8 cellular contexts compared by ENCODE assay signal in the genomic region with DNA sequence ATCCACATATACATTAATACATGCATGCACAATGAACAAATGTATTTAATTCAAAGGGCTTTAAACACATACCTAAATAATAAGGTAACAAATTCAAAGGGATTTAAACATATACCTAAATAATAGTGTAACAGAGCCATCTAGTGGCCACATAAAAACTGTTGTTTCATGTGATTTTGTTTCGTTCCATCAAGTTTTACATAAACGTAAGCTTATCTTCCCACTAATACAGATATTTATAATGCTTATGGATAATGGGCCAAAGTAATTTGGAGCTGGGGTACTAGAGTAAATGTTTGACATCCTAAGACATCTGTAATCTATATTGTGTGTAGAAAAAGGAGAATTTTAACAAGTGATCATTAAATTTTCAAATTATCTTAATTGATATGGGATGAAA.
A peak's percentile ranks its signal among the peaks of the same experiment; 100 is the strongest.
DNase-seq lines count a peak whose midpoint lies in the region; ATAC-seq and TF ChIP-seq lines count a peak whose summit lies in the region.

No MANE protein-coding gene starts in this region.

- H4K20me1 ChIP-seq in mammary epithelial cell (ENCODE audit: insufficient read depth, low read length): no peaks in the 10 kb centered on the region

- intact Hi-C loops in mammary epithelial cell (cut with micrococcal nuclease) (loop anchor here (2.0 to 5.0 kb wide), 4 partner anchors 48 to 1136 kb away; partner anchors contain the start of gene NDST3), posterior cingulate gyrus (cut with DNase I) (no loop called here)

- no peaks in the 10 kb centered on the region for H3K4me1 ChIP-seq in mammary epithelial cell (ENCODE audit: insufficient read depth, low read length)

- no peaks in the 10 kb centered on the region for H3K9me3 ChIP-seq in mammary epithelial cell (replicated peaks; ENCODE audit: insufficient read depth, low read length)

- in situ Hi-C loops in mammary epithelial cell (cut with MboI; ENCODE audit: low sequenced_read_pairs in 2 of 2): no loop called here

- no peaks in the 10 kb centered on the region for H3K36me3 Mint-ChIP-seq in activated naive CD8-positive, alpha-beta T cell treated with anti-CD3 and anti-CD28 coated beads, Interleukin-2, amount 10 ng/mL, durations not matched to agents 7 days and 5 days
- no peaks in the 10 kb centered on the region for H3K36me3 Mint-ChIP-seq in activated naive CD8-positive, alpha-beta T cell treated with anti-CD3 and anti-CD28 coated beads, Interleukin-2, amount 50 U/mL, for 24 hours (ENCODE audit: low read depth)

- peak; percentile 53 to 55 for TF ChIP-seq CTCF in mammary epithelial cell (conservative IDR thresholded peaks at IDR 0.05 in 1 of 2, IDR thresholded peaks at IDR 0.05 in 1 of 2; ENCODE audit: extremely low read depth in 1 of 2, insufficient read depth in 1 of 2, low read depth in 1 of 2, low read length in 2 of 2)

- H3K4me1 Mint-ChIP-seq in activated naive CD8-positive, alpha-beta T cell treated with anti-CD3 and anti-CD28 coated beads, Interleukin-2, amount 10 ng/mL, durations not matched to agents 7 days and 5 days: peaks cover 3% of the 10 kb centered on the region
- peaks cover 2% of the 10 kb centered on the region for H3K4me1 Mint-ChIP-seq in activated naive CD8-positive, alpha-beta T cell treated with anti-CD3 and anti-CD28 coated beads, Interleukin-2, amount 50 U/mL, for 24 hours

- no peak overlapping the region for H3K4me3 ChIP-seq in mammary epithelial cell (replicated peaks in 1 of 3; ENCODE audit: insufficient read depth in 1 of 3, low read depth in 2 of 3, low read length in 3 of 3)

- H3K4me2 ChIP-seq in mammary epithelial cell (ENCODE audit: insufficient read depth, low read depth, low read length): peak overlapping the region; percentile 20

- H3K9me3 Mint-ChIP-seq in activated naive CD8-positive, alpha-beta T cell treated with anti-CD3 and anti-CD28 coated beads, Interleukin-2, amount 10 ng/mL, durations not matched to agents 7 days and 5 days: no peaks in the 10 kb centered on the region
- H3K9me3 Mint-ChIP-seq in activated naive CD8-positive, alpha-beta T cell treated with anti-CD3 and anti-CD28 coated beads, Interleukin-2, amount 50 U/mL, for 24 hours: no peaks in the 10 kb centered on the region

- no peak for DNase-seq in activated naive CD8-positive, alpha-beta T cell treated with anti-CD3 and anti-CD28 coated beads, Interleukin-2, amount 10 ng/mL, durations not matched to agents 7 days and 5 days
- no peak for DNase-seq in activated naive CD8-positive, alpha-beta T cell treated with anti-CD3 and anti-CD28 coated beads, Interleukin-2, amount 50 U/mL, for 24 hours
- DNase-seq in NCI-H345 (lab: John Stamatoyannopoulos, UW) (peak; percentile 42), mammary epithelial cell (peak; percentile 30), lung microvascular endothelial cell (ENCODE audit: low read depth in 2 of 2) (peak; percentile 63 to 81), retina (no peak), posterior cingulate gyrus (no peak)

- H3K9ac ChIP-seq in mammary epithelial cell (ENCODE audit: insufficient read depth, low read length): no peak overlapping the region

- H3K27me3 Mint-ChIP-seq in activated naive CD8-positive, alpha-beta T cell treated with anti-CD3 and anti-CD28 coated beads, Interleukin-2, amount 10 ng/mL, durations not matched to agents 7 days and 5 days: peaks cover 2% of the 10 kb centered on the region
- H3K27me3 Mint-ChIP-seq in activated naive CD8-positive, alpha-beta T cell treated with anti-CD3 and anti-CD28 coated beads, Interleukin-2, amount 50 U/mL, for 24 hours: peaks cover 2% of the 10 kb centered on the region

- POLR2A ChIA-PET in activated naive CD8-positive, alpha-beta T cell treated with anti-CD3 and anti-CD28 coated beads, Interleukin-2, amount 10 ng/mL, durations not matched to agents 7 days and 5 days (lab: Charles Lee): no interaction called here

- CTCF ChIA-PET in mammary epithelial cell (lab: Charles Lee; ENCODE audit: low non-redundant PET): interaction anchor here (0.6 kb wide), 3 partner anchors 139 to 1054 kb away, joined by 3 to 4 read pairs (median 3); no protein-coding TSS in a partner anchor

- peak; percentile 34 for ATAC-seq in activated naive CD8-positive, alpha-beta T cell treated with anti-CD3 and anti-CD28 coated beads, Interleukin-2, amount 10 ng/mL, durations not matched to agents 7 days and 5 days (ENCODE audit: low read depth)
- no peak for ATAC-seq in activated naive CD8-positive, alpha-beta T cell treated with anti-CD3 and anti-CD28 coated beads, Interleukin-2, amount 50 U/mL, for 24 hours
- ATAC-seq in HG02884 (IDR thresholded peaks at IDR 0.05; ENCODE audit: unreplicated experiment): peak; percentile 63

- dilution Hi-C loops in mammary epithelial cell (cut with HindIII; ENCODE audit: low sequenced_read_pairs): no loop called here

- H3K36me3 ChIP-seq in mammary epithelial cell (ENCODE audit: insufficient read depth, low read length): no peaks in the 10 kb centered on the region

- no peak overlapping the region for H3K27ac Mint-ChIP-seq in activated naive CD8-positive, alpha-beta T cell treated with anti-CD3 and anti-CD28 coated beads, Interleukin-2, amount 10 ng/mL, durations not matched to agents 7 days and 5 days
- H3K27ac Mint-ChIP-seq in activated naive CD8-positive, alpha-beta T cell treated with anti-CD3 and anti-CD28 coated beads, Interleukin-2, amount 50 U/mL, for 24 hours: no peak overlapping the region

- no peaks in the 10 kb centered on the region for H3K27me3 ChIP-seq in mammary epithelial cell (ENCODE audit: insufficient read depth, low read length)

- H3K27ac ChIP-seq in mammary epithelial cell (ENCODE audit: insufficient read depth, low read depth, low read length): no peak overlapping the region

- WGBS in mammary epithelial cell (ENCODE audit: low coverage, missing lambda C conversion rate): 0% methylated on average over 2 of the region's 2 CpGs

- H2AFZ ChIP-seq in mammary epithelial cell (ENCODE audit: low read depth, low read length): no peak overlapping the region

- H3K79me2 ChIP-seq in mammary epithelial cell (ENCODE audit: insufficient read depth, low read length): no peaks in the 10 kb centered on the region

- no peak overlapping the region for H3K4me3 Mint-ChIP-seq in activated naive CD8-positive, alpha-beta T cell treated with anti-CD3 and anti-CD28 coated beads, Interleukin-2, amount 10 ng/mL, durations not matched to agents 7 days and 5 days
- H3K4me3 Mint-ChIP-seq in activated naive CD8-positive, alpha-beta T cell treated with anti-CD3 and anti-CD28 coated beads, Interleukin-2, amount 50 U/mL, for 24 hours: no peak overlapping the region

- no TSS peak for BruUV-seq in mammary epithelial cell (replicated peaks; lab: Mats Ljungman, UMichigan)

Comparison
In these comparisons a context has a peak if more than half of its experiments do, and no peak if none do; other contexts are left out.
1. DNase-seq: peak in NCI-H345 (single experiment), mammary epithelial cell (single experiment) and lung microvascular endothelial cell (2 of 2); none in activated naive CD8-positive, alpha-beta T cell treated with anti-CD3 and anti-CD28 coated beads, Interleukin-2, amount 10 ng/mL, durations not matched to agents 7 days and 5 days (single experiment), activated naive CD8-positive, alpha-beta T cell treated with anti-CD3 and anti-CD28 coated beads, Interleukin-2, amount 50 U/mL, for 24 hours (single experiment), retina (single experiment) and posterior cingulate gyrus (0 of 10).